Comparison of ENCODE assay signal across 9 cellular contexts in the genomic region with DNA sequence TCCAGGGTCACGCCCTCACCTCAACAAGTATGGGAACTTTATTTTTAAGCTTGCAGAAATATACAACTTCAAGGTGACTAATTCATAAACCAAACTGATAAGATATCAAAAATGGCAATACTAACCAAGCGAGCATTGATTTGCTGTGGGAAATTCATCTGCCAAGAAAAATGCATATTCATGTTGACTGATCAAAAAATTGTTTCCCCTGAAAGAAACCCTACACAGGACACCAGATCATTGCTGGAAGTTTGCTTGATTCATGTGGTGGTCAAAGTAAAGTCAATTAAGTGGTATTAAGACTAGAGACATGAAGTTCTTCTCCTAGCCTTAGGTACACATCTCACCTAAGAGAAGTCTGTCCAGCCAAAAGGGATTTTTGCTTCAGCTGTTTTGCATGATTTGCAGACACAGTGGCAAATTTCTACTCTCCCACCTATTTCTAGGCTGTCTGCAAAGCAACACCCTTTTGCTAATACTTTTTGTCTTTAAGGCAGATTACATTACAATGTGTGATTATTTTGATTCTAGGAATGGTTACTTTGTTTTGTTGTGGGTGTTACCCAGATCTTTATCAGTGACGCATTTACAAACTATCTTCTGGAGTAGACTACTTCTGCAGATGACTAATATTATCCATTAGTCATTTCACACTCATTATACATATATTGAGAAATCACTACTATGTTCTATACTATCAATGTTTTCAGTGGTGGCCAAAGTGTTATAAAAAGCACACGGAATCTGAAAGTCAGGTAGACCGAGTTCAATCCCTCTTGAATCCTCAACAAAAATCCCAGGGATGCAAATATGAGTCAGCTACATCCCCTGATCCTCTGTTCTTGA. TPM values are rescaled to one million over a fixed set of nuclear protein-coding genes. Genes with fewer than 3 reads are reported as not detected.
A peak's percentile ranks its signal among the peaks of the same experiment; 100 is the strongest.
DNase-seq lines count a peak whose midpoint lies in the region; ATAC-seq and TF ChIP-seq lines count a peak whose summit lies in the region.
"Had no signal": no experiment of that assay in that cellular context is flagged by ENCODE, and none has a peak within 500 bp of the region (broad histone marks: within the 10 kb centered on the region; RNA-seq: fewer than 3 reads in every experiment).

No MANE protein-coding gene starts in this region.

- peaks cover 24% of the 10 kb centered on the region for H3K4me1 ChIP-seq in RWPE2 (ENCODE audit: insufficient read depth, poor library complexity, severe bottlenecking)
- H3K4me1 ChIP-seq: BLaER1 had no signal

- peak overlapping the region; percentile 75 for H3K4me3 Mint-ChIP-seq in activated CD4-positive, alpha-beta T cell treated with anti-CD3 and anti-CD28 coated beads, Interleukin-2, amount 10 ng/mL, durations not matched to agents 7 days and 5 days
- no peak overlapping the region for H3K4me3 Mint-ChIP-seq in osteocyte (ENCODE audit: unreplicated experiment)

- H3K27me3 ChIP-seq in RWPE2 (ENCODE audit: insufficient read depth, poor library complexity, severe bottlenecking): no peaks in the 10 kb centered on the region
- H3K27me3 ChIP-seq: BLaER1 had no signal

- H3K27ac ChIP-seq in RWPE2 (ENCODE audit: poor library complexity, severe bottlenecking): peak overlapping the region; percentile 92
- H3K27ac ChIP-seq: BLaER1 had no signal

- CTCF ChIA-PET in activated CD4-positive, alpha-beta T cell treated with anti-CD3 and anti-CD28 coated beads, Interleukin-2, amount 10 ng/mL, durations not matched to agents 7 days and 5 days (lab: Charles Lee): interaction anchor here (0.7 to 1.2 kb wide), 3 partner anchors 17 to 67 kb away, joined by 3 read pairs; no protein-coding TSS in a partner anchor

- no peaks in the 10 kb centered on the region for H3K9me3 ChIP-seq in RWPE2 (ENCODE audit: severe bottlenecking)
- H3K9me3 ChIP-seq: BLaER1 had no signal

- H3K27me3 Mint-ChIP-seq in activated CD4-positive, alpha-beta T cell treated with anti-CD3 and anti-CD28 coated beads, Interleukin-2, amount 10 ng/mL, durations not matched to agents 7 days and 5 days: no peaks in the 10 kb centered on the region
- H3K27me3 Mint-ChIP-seq in osteocyte (ENCODE audit: unreplicated experiment): no peaks in the 10 kb centered on the region

- peaks cover 65% of the 10 kb centered on the region for H3K4me1 Mint-ChIP-seq in activated CD4-positive, alpha-beta T cell treated with anti-CD3 and anti-CD28 coated beads, Interleukin-2, amount 10 ng/mL, durations not matched to agents 7 days and 5 days
- no peaks in the 10 kb centered on the region for H3K4me1 Mint-ChIP-seq in osteocyte (ENCODE audit: unreplicated experiment)

- peaks cover 28% of the 10 kb centered on the region for H3K9me3 Mint-ChIP-seq in activated CD4-positive, alpha-beta T cell treated with anti-CD3 and anti-CD28 coated beads, Interleukin-2, amount 10 ng/mL, durations not matched to agents 7 days and 5 days
- peaks cover 43% of the 10 kb centered on the region for H3K9me3 Mint-ChIP-seq in osteocyte (ENCODE audit: unreplicated experiment)

- POLR2A ChIA-PET in activated CD4-positive, alpha-beta T cell treated with anti-CD3 and anti-CD28 coated beads, Interleukin-2, amount 10 ng/mL, durations not matched to agents 7 days and 5 days (lab: Charles Lee): no interaction called here

- intact Hi-C loops in cardiac septum (cut with DNase I): no loop called here

- H3K36me3 Mint-ChIP-seq in activated CD4-positive, alpha-beta T cell treated with anti-CD3 and anti-CD28 coated beads, Interleukin-2, amount 10 ng/mL, durations not matched to agents 7 days and 5 days (ENCODE audit: low read depth): peaks cover 68% of the 10 kb centered on the region
- no peaks in the 10 kb centered on the region for H3K36me3 Mint-ChIP-seq in osteocyte (ENCODE audit: unreplicated experiment)

- no peak overlapping the region for H3K4me3 ChIP-seq in RWPE2 (ENCODE audit: severe bottlenecking)
- H3K4me3 ChIP-seq: BLaER1 had no signal

- peak overlapping the region; percentile 95 for H3K27ac Mint-ChIP-seq in activated CD4-positive, alpha-beta T cell treated with anti-CD3 and anti-CD28 coated beads, Interleukin-2, amount 10 ng/mL, durations not matched to agents 7 days and 5 days
- no peak overlapping the region for H3K27ac Mint-ChIP-seq in osteocyte (ENCODE audit: unreplicated experiment)

- H3K36me3 ChIP-seq in RWPE2 (ENCODE audit: low read depth): no peaks in the 10 kb centered on the region
- H3K36me3 ChIP-seq: BLaER1 had no signal

- ATAC-seq in HG02852 (IDR thresholded peaks at IDR 0.05; ENCODE audit: unreplicated experiment) (peak; percentile 85), RWPE2 (ENCODE audit: low read depth) (peak; percentile 94)

- TF ChIP-seq CTCF in RWPE2 (IDR thresholded peaks at IDR 0.05; ENCODE audit: poor library complexity, severe bottlenecking): no peak
- TF ChIP-seq CTCF in osteocyte (IDR thresholded peaks at IDR 0.05): no peak

- DNase-seq in activated CD4-positive, alpha-beta T cell treated with anti-CD3 and anti-CD28 coated beads, Interleukin-2, amount 10 ng/mL, durations not matched to agents 7 days and 5 days: peak; percentile 18
- no peak for DNase-seq in activated CD4-positive, alpha-beta T cell treated with anti-CD3 and anti-CD28 coated beads, Interleukin-2, amount 50 U/mL, for 1 hour
- DNase-seq in RWPE2 (ENCODE audit: low spot score) (no peak), iris pigment epithelial cell (ENCODE audit: low read depth) (peak; percentile 88), NCI-H526 (lab: John Stamatoyannopoulos, UW) (no peak), osteocyte (ENCODE audit: extremely low spot score, unreplicated experiment) (no peak), cardiac septum (ENCODE audit: low spot score) (no peak)

RNA-seq across cellular contexts. Expression of gene SAMSN1, which starts 12.3 kb away (rescaled TPM):
- 10 to 100 TPM; 51.3 to 59.0 TPM for total RNA-seq in activated CD4-positive, alpha-beta T cell treated with anti-CD3 and anti-CD28 coated beads, Interleukin-2, amount 10 ng/mL, durations not matched to agents 7 days and 5 days
- total RNA-seq in osteocyte (not detected in 2 replicates), cardiac septum (1.9 TPM)

Comparison
In these comparisons a context has a peak if more than half of its experiments do, and no peak if none do; other contexts are left out.
1. DNase-seq: peak in activated CD4-positive, alpha-beta T cell treated with anti-CD3 and anti-CD28 coated beads, Interleukin-2, amount 10 ng/mL, durations not matched to agents 7 days and 5 days (single experiment) and iris pigment epithelial cell (single experiment); none in activated CD4-positive, alpha-beta T cell treated with anti-CD3 and anti-CD28 coated beads, Interleukin-2, amount 50 U/mL, for 1 hour (single experiment), RWPE2 (single experiment), NCI-H526 (0 of 2), osteocyte (single experiment) and cardiac septum (single experiment).
2. RNA of gene SAMSN1, which starts 12.3 kb away (total RNA-seq): 51.3 to 59.0 TPM in activated CD4-positive, alpha-beta T cell treated with anti-CD3 and anti-CD28 coated beads, Interleukin-2, amount 10 ng/mL, durations not matched to agents 7 days and 5 days; 1.9 TPM in cardiac septum (single experiment) and not detected in osteocyte; every median in the first group is over 10 times any median in the second.